ENCODE assay signal across 1 cellular context in the genomic region with DNA sequence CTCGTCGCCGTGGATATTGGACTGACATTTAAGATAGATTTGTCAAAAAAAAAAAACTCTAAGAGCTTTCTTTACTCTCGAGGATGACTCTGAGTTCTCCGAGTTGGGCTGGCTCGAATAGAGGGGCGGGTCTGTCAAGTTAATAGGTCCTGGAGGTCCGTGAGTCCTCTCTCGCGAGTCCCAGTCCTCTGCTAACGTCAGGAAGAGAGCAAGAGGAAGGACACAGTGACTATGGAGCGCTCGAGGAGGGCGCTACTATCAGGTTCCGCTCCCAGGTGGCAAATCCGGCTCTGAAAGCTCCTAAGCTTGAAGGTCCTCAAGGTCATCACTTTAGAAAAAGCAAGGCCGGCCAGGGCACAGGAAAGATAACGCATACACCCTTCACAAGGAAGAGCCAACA.
TF ChIP-seq lines count a peak whose summit lies in the region.

No MANE protein-coding gene starts in this region.

TF ChIP-seq in H1, 55 proteins besides CTCF, POLR2A, EP300 and RAD21:
- TF ChIP-seq KDM1A (IDR thresholded peaks at IDR 0.05; ENCODE audit: borderline replicate concordance, low read length): no peak
- TF ChIP-seq POU5F1 (IDR thresholded peaks at IDR 0.05; ENCODE audit: low read depth, low read length): no peak
- TF ChIP-seq, protein P1, sequence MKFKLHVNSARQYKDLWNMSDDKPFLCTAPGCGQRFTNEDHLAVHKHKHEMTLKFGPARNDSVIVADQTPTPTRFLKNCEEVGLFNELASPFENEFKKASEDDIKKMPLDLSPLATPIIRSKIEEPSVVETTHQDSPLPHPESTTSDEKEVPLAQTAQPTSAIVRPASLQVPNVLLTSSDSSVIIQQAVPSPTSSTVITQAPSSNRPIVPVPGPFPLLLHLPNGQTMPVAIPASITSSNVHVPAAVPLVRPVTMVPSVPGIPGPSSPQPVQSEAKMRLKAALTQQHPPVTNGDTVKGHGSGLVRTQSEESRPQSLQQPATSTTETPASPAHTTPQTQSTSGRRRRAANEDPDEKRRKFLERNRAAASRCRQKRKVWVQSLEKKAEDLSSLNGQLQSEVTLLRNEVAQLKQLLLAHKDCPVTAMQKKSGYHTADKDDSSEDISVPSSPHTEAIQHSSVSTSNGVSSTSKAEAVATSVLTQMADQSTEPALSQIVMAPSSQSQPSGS (IDR thresholded peaks at IDR 0.05; ENCODE audit: low read length): no peak
- no peak for TF ChIP-seq KDM4A (IDR thresholded peaks at IDR 0.05; ENCODE audit: low read depth, low read length, severe bottlenecking)
- TF ChIP-seq RBBP5 (IDR thresholded peaks at IDR 0.05; ENCODE audit: borderline replicate concordance, low read depth, low read length): no peak
- no peak for TF ChIP-seq EZH2 (IDR thresholded peaks at IDR 0.05; ENCODE audit: low read depth, low read length, severe bottlenecking)
- TF ChIP-seq SAP30 (IDR thresholded peaks at IDR 0.05; ENCODE audit: insufficient read depth, insufficient replicate concordance, low read length): no peak
- no peak for TF ChIP-seq GTF2F1 (IDR thresholded peaks at IDR 0.05; ENCODE audit: borderline replicate concordance, low read depth, low read length)
- no peak for TF ChIP-seq SRF (IDR thresholded peaks at IDR 0.05; ENCODE audit: low read depth, low read length)
- TF ChIP-seq TBP (IDR thresholded peaks at IDR 0.05; ENCODE audit: low read depth, low read length): no peak
- no peak for TF ChIP-seq CBX5 (IDR thresholded peaks at IDR 0.05; ENCODE audit: low read depth, low read length)
- no peak for TF ChIP-seq CHD1 (IDR thresholded peaks at IDR 0.05; ENCODE audit: low read depth, low read length)
- TF ChIP-seq CREB1 (IDR thresholded peaks at IDR 0.05): no peak
- TF ChIP-seq RFX5 (IDR thresholded peaks at IDR 0.05; ENCODE audit: borderline replicate concordance, low read depth, low read length): no peak
- TF ChIP-seq FOSL1 (IDR thresholded peaks at IDR 0.05; ENCODE audit: insufficient read depth, low read depth, low read length): no peak
- TF ChIP-seq RXRA (IDR thresholded peaks at IDR 0.05; ENCODE audit: insufficient read depth, low read depth, low read length): no peak
- no peak for TF ChIP-seq NANOG (IDR thresholded peaks at IDR 0.05; ENCODE audit: insufficient read depth, low read depth, low read length, poor library complexity, severe bottlenecking)
- TF ChIP-seq SP1 (IDR thresholded peaks at IDR 0.05; ENCODE audit: low read depth, low read length): no peak
- TF ChIP-seq, protein P2, sequence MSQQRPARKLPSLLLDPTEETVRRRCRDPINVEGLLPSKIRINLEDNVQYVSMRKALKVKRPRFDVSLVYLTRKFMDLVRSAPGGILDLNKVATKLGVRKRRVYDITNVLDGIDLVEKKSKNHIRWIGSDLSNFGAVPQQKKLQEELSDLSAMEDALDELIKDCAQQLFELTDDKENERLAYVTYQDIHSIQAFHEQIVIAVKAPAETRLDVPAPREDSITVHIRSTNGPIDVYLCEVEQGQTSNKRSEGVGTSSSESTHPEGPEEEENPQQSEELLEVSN (IDR thresholded peaks at IDR 0.05): no peak
- no peak for TF ChIP-seq NRF1 (IDR thresholded peaks at IDR 0.05; ENCODE audit: low read depth, low read length)
